ENCODE assay signal across 8 cellular contexts in genomic region chr7:74453321-74454011, GRCh38. TPM values are rescaled to one million over a fixed set of nuclear protein-coding genes. Genes with fewer than 3 reads are reported as not detected.
DNase-seq lines count a peak whose midpoint lies in the region; ATAC-seq and TF ChIP-seq lines count a peak whose summit lies in the region.

Gene GTF2IRD1 (plus strand): TSS chr7:74453906. CDS start chr7:74508081, 54,175 bp downstream.

- H3K4me3 Mint-ChIP-seq in H9, result peak within 1 kb of the TSS; percentile 64 to 77

- H4K5ac ChIP-seq in H9 (ENCODE audit: insufficient read length, low read depth, low read length), result no peak within 1 kb of the TSS

- peak; percentile 65 for DNase-seq in AG10803 (ENCODE audit: low read depth)
- DNase-seq in H9, result peak; percentile 73
- peak; percentile 66 for DNase-seq in NCI-H460 (ENCODE audit: extremely low read depth, low read depth)
- DNase-seq in activated CD4-positive, alpha-beta T cell treated with anti-CD3 and anti-CD28 coated beads, Interleukin-2, amount 50 U/mL, for 1 hour, result peak; percentile 56
- peak; percentile 29 to 78 for DNase-seq in dermis microvascular lymphatic vessel endothelial cell (ENCODE audit: low read depth in 2 of 2)
- DNase-seq in left kidney (ENCODE audit: low read depth, low spot score), result peak; percentile 89
- DNase-seq in stimulated activated CD4-positive, alpha-beta T cell treated with anti-CD3 and anti-CD28 coated beads, Interleukin-15, amount 100 ng/mL, for 48 hours (ENCODE audit: low read depth in 2 of 2), result peak; percentile 25 to 33

- peak within 1 kb of the TSS in 2 of 3 experiments; percentile 16 to 53; a peak in 2 of 7 replicates for H3K27ac Mint-ChIP-seq in H9

- H3K79me1 ChIP-seq in H9 (ENCODE audit: insufficient read depth, low read depth, low read length, poor library complexity, severe bottlenecking), result peaks cover 2% of the 10 kb centered on the region

- H3K23ac ChIP-seq in H9 (ENCODE audit: insufficient read length, low read depth, low read length), result no peak within 1 kb of the TSS

- TF ChIP-seq CTCF in AG10803 (conservative IDR thresholded peaks at IDR 0.05; ENCODE audit: low read length) (no peak), H9 (conservative IDR thresholded peaks at IDR 0.05) (no peak)

- no peak within 1 kb of the TSS; the same call in 1 of the 2 replicates for H3K4ac ChIP-seq in H9 (ENCODE audit: low read depth, low read length)

- peaks cover 15 to 19% of the 10 kb centered on the region in 2 experiments for H3K4me1 Mint-ChIP-seq in H9

- peak within 1 kb of the TSS; percentile 44 for H3K4me2 ChIP-seq in H9 (ENCODE audit: insufficient read depth, insufficient read length, low read length)

- H4K8ac ChIP-seq in H9 (replicated peaks; ENCODE audit: insufficient read length, low read depth, low read length), result no peak within 1 kb of the TSS

- H2AK5ac ChIP-seq in H9 (ENCODE audit: insufficient read length, low read length), result no peak within 1 kb of the TSS

- no peak within 1 kb of the TSS for H3K56ac ChIP-seq in H9 (ENCODE audit: insufficient read length, low read depth, low read length)

- peak within 1 kb of the TSS; percentile 66 for H3K18ac ChIP-seq in H9 (ENCODE audit: insufficient read length, low read depth, low read length)

- no peaks in the 10 kb centered on the region for H3K9me3 ChIP-seq in H9 (ENCODE audit: control insufficient read depth, low read depth, low read length)

- no peak for ATAC-seq in HG02970 (IDR thresholded peaks at IDR 0.05; ENCODE audit: low FRiP score, unreplicated experiment)

- no peak within 1 kb of the TSS for H3K27ac ChIP-seq in H9 (ENCODE audit: insufficient read length, low read depth, low read length)

- H3K4me3 ChIP-seq in AG10803 (ENCODE audit: low read length), result peak within 1 kb of the TSS; percentile 71

- no peak within 1 kb of the TSS for H2BK20ac ChIP-seq in H9 (ENCODE audit: low read depth, low read length, poor library complexity, severe bottlenecking)

- H3K14ac ChIP-seq in H9 (ENCODE audit: insufficient read depth, low read length), result peak within 1 kb of the TSS; percentile 58

- peaks cover 10% of the 10 kb centered on the region for H3K79me2 ChIP-seq in H9 (ENCODE audit: insufficient read depth, low read length)

- H2BK5ac ChIP-seq in H9 (ENCODE audit: insufficient read length, low read length), result no peak within 1 kb of the TSS

- H3K9me3 Mint-ChIP-seq in H9, result peaks cover 0 to 6% of the 10 kb centered on the region in 2 experiments; a peak in 3 of 5 replicates

- peaks cover 4 to 10% (median 9%) of the 10 kb centered on the region in 3 experiments; a peak in 5 of 7 replicates for H3K36me3 Mint-ChIP-seq in H9 (ENCODE audit: insufficient read depth in 1 of 3, low read depth in 3 of 3)

- no peak within 1 kb of the TSS for H4K91ac ChIP-seq in H9 (ENCODE audit: insufficient read length, low read depth, low read length)

- no peak within 1 kb of the TSS for H2BK120ac ChIP-seq in H9 (ENCODE audit: low read depth, low read length, poor library complexity, severe bottlenecking)

- no peak within 1 kb of the TSS for H2AFZ ChIP-seq in H9 (ENCODE audit: low read length)

- H3K9ac ChIP-seq in H9 (ENCODE audit: extremely low read depth, insufficient read length, low read length), result no peak within 1 kb of the TSS

- no CpG with 5 or more reads among the region's 62 CpGs for WGBS in H9 (ENCODE audit: extremely low coverage, insufficient read length, low lambda C conversion rate)

- H3T11ph ChIP-seq in H9 (ENCODE audit: low read length), result no peak within 1 kb of the TSS

- H3K4me1 ChIP-seq in H9 (ENCODE audit: insufficient read depth, low read length), result no peaks in the 10 kb centered on the region; the same call in 1 of the 2 replicates

- H3K27me3 ChIP-seq in H9 (ENCODE audit: insufficient read depth, low read length), result no peaks in the 10 kb centered on the region

- H3K27me3 Mint-ChIP-seq in H9 (ENCODE audit: low read depth), result no peaks in the 10 kb centered on the region; the same call in 1 of the 2 replicates

- no peak within 1 kb of the TSS for H2BK12ac ChIP-seq in H9 (ENCODE audit: insufficient read length, low read depth, low read length)

- no peaks in the 10 kb centered on the region for H4K20me1 ChIP-seq in H9 (ENCODE audit: control insufficient read depth, insufficient read depth, insufficient read length)

- H2BK15ac ChIP-seq in H9 (ENCODE audit: low read depth, low read length), result no peak within 1 kb of the TSS

- H3K23me2 ChIP-seq in H9 (ENCODE audit: insufficient read length, low read depth, low read length, poor library complexity, severe bottlenecking), result no peaks in the 10 kb centered on the region

RNA-seq across cellular contexts. Expression of gene GTF2IRD1, which starts in this region (rescaled TPM):
- 34.3 and 39.9 TPM in 2 replicates for total RNA-seq in H9 (2021)
- 26.6 and 27.3 TPM in 2 replicates for total RNA-seq in NCI-H460 (2014; rRNA removed; shearing (Covaris generic))
- polyA plus RNA-seq in NCI-H460 (2014; cell fraction: nucleus; rRNA removed), result 19.9 and 22.8 TPM in 2 replicates
- total RNA-seq in dermis microvascular lymphatic vessel endothelial cell, result 4.1 and 6.8 TPM in 2 replicates

Comparison
In these comparisons a context has a peak if more than half of its experiments do, and no peak if none do; other contexts are left out.
1. DNase-seq: peak in every context shown above with its lines; median percentile 89 in left kidney; 73 in H9; 66 in NCI-H460; 65 in AG10803; 56 in activated CD4-positive, alpha-beta T cell treated with anti-CD3 and anti-CD28 coated beads, Interleukin-2, amount 50 U/mL, for 1 hour; 54 in dermis microvascular lymphatic vessel endothelial cell; 29 in stimulated activated CD4-positive, alpha-beta T cell treated with anti-CD3 and anti-CD28 coated beads, Interleukin-15, amount 100 ng/mL, for 48 hours.